In genomic region chr1:39816431-39817090, GRCh38 we compare ENCODE assay signal across 1 cellular context.
TF ChIP-seq lines count a peak whose summit lies in the region.

No MANE protein-coding gene starts in this region.

TF ChIP-seq in GM12878, 131 proteins besides CTCF, POLR2A, EP300 and RAD21 (continued from another document):
- no peak for TF ChIP-seq PRDM15 (CRISPR knock-in tag; IDR thresholded peaks at IDR 0.05)
- no peak for TF ChIP-seq ZNF24 (IDR thresholded peaks at IDR 0.05)
- no peak for TF ChIP-seq RB1 (IDR thresholded peaks at IDR 0.05; ENCODE audit: borderline replicate concordance)
- TF ChIP-seq SIN3A (IDR thresholded peaks at IDR 0.05; ENCODE audit: low read depth, low read length), result no peak
- no peak for TF ChIP-seq ZNF622 (IDR thresholded peaks at IDR 0.05)
- TF ChIP-seq BHLHE40 (IDR thresholded peaks at IDR 0.05; ENCODE audit: borderline replicate concordance in 1 of 2, low read depth in 2 of 2, low read length in 1 of 2), result peak in 1 of 2 experiments; percentile 1; a peak in 1 of 4 replicates
- no peak for TF ChIP-seq ZNF207 (IDR thresholded peaks at IDR 0.05; ENCODE audit: borderline replicate concordance)
- TF ChIP-seq RUNX3 (IDR thresholded peaks at IDR 0.05; ENCODE audit: low read length), result peak; percentile 26; the same call in 1 of the 2 replicates
- TF ChIP-seq ESRRA (IDR thresholded peaks at IDR 0.05; ENCODE audit: low read length), result no peak
- no peak for TF ChIP-seq NR2C2 (IDR thresholded peaks at IDR 0.05; ENCODE audit: borderline replicate concordance, control insufficient read depth, insufficient read length, low read depth)
- TF ChIP-seq YBX1 (IDR thresholded peaks at IDR 0.05), result no peak
- no peak for TF ChIP-seq ZBTB11 (CRISPR knock-in tag; IDR thresholded peaks at IDR 0.05)
- TF ChIP-seq ZNF592 (IDR thresholded peaks at IDR 0.05), result no peak
- TF ChIP-seq MLLT1 (IDR thresholded peaks at IDR 0.05), result no peak
- TF ChIP-seq NRF1 (conservative IDR thresholded peaks at IDR 0.05; ENCODE audit: low read depth, low read length), result no peak
- no peak for TF ChIP-seq ZNF384 (IDR thresholded peaks at IDR 0.05; ENCODE audit: borderline replicate concordance, low read depth, low read length)
- no peak for TF ChIP-seq ETV6 (conservative IDR thresholded peaks at IDR 0.05 in 1 of 2, IDR thresholded peaks at IDR 0.05 in 1 of 2; ENCODE audit: borderline replicate concordance in 1 of 2, low read depth in 1 of 2)
- no peak for TF ChIP-seq SIX5 (IDR thresholded peaks at IDR 0.05; ENCODE audit: low read depth, low read length, severe bottlenecking)
- no peak for TF ChIP-seq ATF2 (IDR thresholded peaks at IDR 0.05; ENCODE audit: low read length)
- no peak for TF ChIP-seq MTA2 (IDR thresholded peaks at IDR 0.05; ENCODE audit: low read depth)
- TF ChIP-seq TBL1XR1 (IDR thresholded peaks at IDR 0.05; ENCODE audit: low read depth, low read length), result no peak
- no peak for TF ChIP-seq NR2C1 (IDR thresholded peaks at IDR 0.05)
- TF ChIP-seq CBX5 (IDR thresholded peaks at IDR 0.05; ENCODE audit: low read depth), result no peak
- no peak for TF ChIP-seq EGR1 (IDR thresholded peaks at IDR 0.05; ENCODE audit: borderline replicate concordance in 1 of 2, low read depth in 2 of 2, low read length in 2 of 2)
- TF ChIP-seq MXI1 (IDR thresholded peaks at IDR 0.05; ENCODE audit: low read depth, low read length), result no peak
- no peak for TF ChIP-seq PAX8 (IDR thresholded peaks at IDR 0.05)
- no peak for TF ChIP-seq JUND (IDR thresholded peaks at IDR 0.05; ENCODE audit: low read depth, low read length)
- TF ChIP-seq ZBTB40 (IDR thresholded peaks at IDR 0.05; ENCODE audit: borderline replicate concordance), result no peak
- no peak for TF ChIP-seq SP1 (IDR thresholded peaks at IDR 0.05; ENCODE audit: low read depth, low read length)
